Comparison of ENCODE assay signal across 1 cellular context in genomic region chr16:64287667-64288521, GRCh38.
TF ChIP-seq lines count a peak whose summit lies in the region.

No MANE protein-coding gene starts in this region.

TF ChIP-seq in SK-N-SH treated with all-trans-retinoic acid at 6 μM for 48 hours, 23 proteins besides CTCF, POLR2A, EP300 and RAD21 (continued from another document):
- no peak for TF ChIP-seq BACH2 (CRISPR knock-in tag; IDR thresholded peaks at IDR 0.05; ENCODE audit: borderline replicate concordance)
- no peak for TF ChIP-seq TOX (CRISPR knock-in tag; IDR thresholded peaks at IDR 0.05; ENCODE audit: borderline replicate concordance)
- TF ChIP-seq CREB5 (CRISPR knock-in tag; IDR thresholded peaks at IDR 0.05; ENCODE audit: low read depth): no peak
- TF ChIP-seq TCF4 (CRISPR knock-in tag; IDR thresholded peaks at IDR 0.05; ENCODE audit: borderline replicate concordance): no peak
- TF ChIP-seq ZFP30 (CRISPR knock-in tag; IDR thresholded peaks at IDR 0.05): no peak
- TF ChIP-seq ISL1 (CRISPR knock-in tag; IDR thresholded peaks at IDR 0.05): no peak
- no peak for TF ChIP-seq RARB (CRISPR knock-in tag; IDR thresholded peaks at IDR 0.05)
- TF ChIP-seq OSR1 (CRISPR knock-in tag; IDR thresholded peaks at IDR 0.05): no peak
- TF ChIP-seq, protein P1, sequence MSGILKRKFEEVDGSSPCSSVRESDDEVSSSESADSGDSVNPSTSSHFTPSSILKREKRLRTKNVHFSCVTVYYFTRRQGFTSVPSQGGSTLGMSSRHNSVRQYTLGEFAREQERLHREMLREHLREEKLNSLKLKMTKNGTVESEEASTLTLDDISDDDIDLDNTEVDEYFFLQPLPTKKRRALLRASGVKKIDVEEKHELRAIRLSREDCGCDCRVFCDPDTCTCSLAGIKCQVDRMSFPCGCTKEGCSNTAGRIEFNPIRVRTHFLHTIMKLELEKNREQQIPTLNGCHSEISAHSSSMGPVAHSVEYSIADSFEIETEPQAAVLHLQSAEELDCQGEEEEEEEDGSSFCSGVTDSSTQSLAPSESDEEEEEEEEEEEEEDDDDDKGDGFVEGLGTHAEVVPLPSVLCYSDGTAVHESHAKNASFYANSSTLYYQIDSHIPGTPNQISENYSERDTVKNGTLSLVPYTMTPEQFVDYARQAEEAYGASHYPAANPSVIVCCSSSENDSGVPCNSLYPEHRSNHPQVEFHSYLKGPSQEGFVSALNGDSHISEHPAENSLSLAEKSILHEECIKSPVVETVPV (CRISPR knock-in tag; IDR thresholded peaks at IDR 0.05): no peak
- no peak for TF ChIP-seq CSDC2 (CRISPR knock-in tag; IDR thresholded peaks at IDR 0.05)
- TF ChIP-seq, protein P2, sequence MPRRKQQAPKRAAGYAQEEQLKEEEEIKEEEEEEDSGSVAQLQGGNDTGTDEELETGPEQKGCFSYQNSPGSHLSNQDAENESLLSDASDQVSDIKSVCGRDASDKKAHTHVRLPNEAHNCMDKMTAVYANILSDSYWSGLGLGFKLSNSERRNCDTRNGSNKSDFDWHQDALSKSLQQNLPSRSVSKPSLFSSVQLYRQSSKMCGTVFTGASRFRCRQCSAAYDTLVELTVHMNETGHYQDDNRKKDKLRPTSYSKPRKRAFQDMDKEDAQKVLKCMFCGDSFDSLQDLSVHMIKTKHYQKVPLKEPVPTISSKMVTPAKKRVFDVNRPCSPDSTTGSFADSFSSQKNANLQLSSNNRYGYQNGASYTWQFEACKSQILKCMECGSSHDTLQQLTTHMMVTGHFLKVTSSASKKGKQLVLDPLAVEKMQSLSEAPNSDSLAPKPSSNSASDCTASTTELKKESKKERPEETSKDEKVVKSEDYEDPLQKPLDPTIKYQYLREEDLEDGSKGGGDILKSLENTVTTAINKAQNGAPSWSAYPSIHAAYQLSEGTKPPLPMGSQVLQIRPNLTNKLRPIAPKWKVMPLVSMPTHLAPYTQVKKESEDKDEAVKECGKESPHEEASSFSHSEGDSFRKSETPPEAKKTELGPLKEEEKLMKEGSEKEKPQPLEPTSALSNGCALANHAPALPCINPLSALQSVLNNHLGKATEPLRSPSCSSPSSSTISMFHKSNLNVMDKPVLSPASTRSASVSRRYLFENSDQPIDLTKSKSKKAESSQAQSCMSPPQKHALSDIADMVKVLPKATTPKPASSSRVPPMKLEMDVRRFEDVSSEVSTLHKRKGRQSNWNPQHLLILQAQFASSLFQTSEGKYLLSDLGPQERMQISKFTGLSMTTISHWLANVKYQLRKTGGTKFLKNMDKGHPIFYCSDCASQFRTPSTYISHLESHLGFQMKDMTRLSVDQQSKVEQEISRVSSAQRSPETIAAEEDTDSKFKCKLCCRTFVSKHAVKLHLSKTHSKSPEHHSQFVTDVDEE (CRISPR knock-in tag; IDR thresholded peaks at IDR 0.05): no peak
